Comparison of ENCODE assay signal across 20 cellular contexts in genomic region chr6:31709157-31709556, GRCh38. TPM values are rescaled to one million over a fixed set of nuclear protein-coding genes. Genes with fewer than 3 reads are reported as not detected.
"Had no signal": no experiment of that assay in that cellular context is flagged by ENCODE, and none has a peak within 500 bp of the region (broad histone marks: within the 10 kb centered on the region; RNA-seq: fewer than 3 reads in every experiment).

No MANE protein-coding gene starts in this region.

RNA-seq across cellular contexts. Expression of gene LY6G6F, which starts 2.5 kb away (rescaled TPM):
- total RNA-seq: naive thymus-derived CD8-positive, alpha-beta T cell; natural killer cell treated with Interleukin-12 subunit alpha and Interleukin-12 subunit beta and Interleukin-15 and Interleukin-18, amount 100 ng/mL, for 72 hours; neural crest cell; omental fat pad; osteocyte; pancreas; posterior vena cava; pulmonary artery endothelial cell; right atrium auricular region; sciatic nerve; smooth muscle cell; suprapubic skin; testis; tibial nerve; urinary bladder; uterus had no signal
- polyA plus RNA-seq: naive thymus-derived CD8-positive, alpha-beta T cell; pancreas; smooth muscle cell; thymus; urinary bladder had no signal

RNA-seq across cellular contexts. Expression of gene LY6G6D, which starts 6.0 kb away (rescaled TPM):
- total RNA-seq: naive thymus-derived CD8-positive, alpha-beta T cell; natural killer cell treated with Interleukin-12 subunit alpha and Interleukin-12 subunit beta and Interleukin-15 and Interleukin-18, amount 100 ng/mL, for 72 hours; neural crest cell; omental fat pad; osteocyte; pancreas; posterior vena cava; prostate gland; pulmonary artery endothelial cell; right atrium auricular region; sciatic nerve; smooth muscle cell; spleen; testis; tibial nerve; upper lobe of left lung had no signal
- polyA plus RNA-seq: naive thymus-derived CD8-positive, alpha-beta T cell; pancreas; smooth muscle cell; spleen; thymus had no signal

RNA-seq across cellular contexts. Expression of gene LY6G6C, which starts 12.4 kb away (rescaled TPM):
- total RNA-seq: naive thymus-derived CD8-positive, alpha-beta T cell; natural killer cell treated with Interleukin-12 subunit alpha and Interleukin-12 subunit beta and Interleukin-15 and Interleukin-18, amount 100 ng/mL, for 72 hours; osteocyte; pancreas; posterior vena cava; prostate gland; pulmonary artery endothelial cell; tibial nerve; urinary bladder had no signal
- polyA plus RNA-seq: naive thymus-derived CD8-positive, alpha-beta T cell; pancreas; spleen; urinary bladder had no signal

RNA-seq across cellular contexts. Expression of gene MPIG6B, which starts 14.0 kb away (rescaled TPM):
- total RNA-seq: neural crest cell, osteocyte, pulmonary artery endothelial cell, smooth muscle cell, tibial nerve had no signal
- polyA plus RNA-seq: smooth muscle cell had no signal
